1 cellular context compared by ENCODE assay signal in genomic region chr7:130359276-130359857, GRCh38.
TF ChIP-seq lines count a peak whose summit lies in the region.

No MANE protein-coding gene starts in this region.

TF ChIP-seq in IMR-90, 13 proteins besides CTCF, POLR2A, EP300 and RAD21:
- no peak for TF ChIP-seq RFX5 (IDR thresholded peaks at IDR 0.05; ENCODE audit: low read depth, low read length)
- TF ChIP-seq NFE2L2 (IDR thresholded peaks at IDR 0.05; ENCODE audit: low read depth, low read length), result no peak
- TF ChIP-seq USF2 (IDR thresholded peaks at IDR 0.05; ENCODE audit: low read depth, low read length), result no peak
- TF ChIP-seq SMC3 (IDR thresholded peaks at IDR 0.05; ENCODE audit: low read depth, low read length), result no peak
- no peak for TF ChIP-seq ELK1 (IDR thresholded peaks at IDR 0.05; ENCODE audit: borderline replicate concordance, low read depth, low read length)
- no peak for TF ChIP-seq MAFK (IDR thresholded peaks at IDR 0.05; ENCODE audit: low read depth, low read length)
- TF ChIP-seq MAZ (IDR thresholded peaks at IDR 0.05; ENCODE audit: borderline replicate concordance, low read depth, low read length), result no peak
- TF ChIP-seq RCOR1 (IDR thresholded peaks at IDR 0.05; ENCODE audit: insufficient replicate concordance, low read length), result no peak
- no peak for TF ChIP-seq CHD1 (IDR thresholded peaks at IDR 0.05; ENCODE audit: low read depth, low read length)
- TF ChIP-seq MXI1 (IDR thresholded peaks at IDR 0.05; ENCODE audit: borderline replicate concordance, low read depth, low read length), result no peak
- TF ChIP-seq BHLHE40 (IDR thresholded peaks at IDR 0.05; ENCODE audit: low read depth, low read length), result no peak
- no peak for TF ChIP-seq CEBPB (IDR thresholded peaks at IDR 0.05; ENCODE audit: low read depth, low read length)
- TF ChIP-seq FOS (IDR thresholded peaks at IDR 0.05; ENCODE audit: low read depth, low read length), result no peak
TF ChIP-seq in IMR-90: peak in this region for 0.
